Comparison of ENCODE assay signal across 17 cellular contexts in the genomic region with DNA sequence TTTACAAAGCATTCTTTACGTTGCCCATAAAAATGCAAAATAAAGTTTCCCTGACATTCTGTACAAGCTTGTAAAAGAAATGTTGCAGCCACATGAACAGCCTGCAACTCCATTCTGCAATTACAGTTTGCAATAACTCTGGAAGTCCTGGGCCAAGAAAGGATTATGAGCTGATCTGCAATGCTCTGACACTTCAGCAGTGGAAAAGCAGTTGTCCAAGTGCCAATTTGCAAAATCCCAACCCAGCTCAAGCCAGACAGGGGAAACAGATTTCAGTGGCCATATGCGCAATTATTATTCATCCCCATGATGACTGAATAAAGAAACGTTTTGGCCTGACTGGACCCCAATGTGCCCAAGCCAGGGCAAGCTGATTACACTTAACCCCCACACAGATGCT.
DNase-seq lines count a peak whose midpoint lies in the region; ATAC-seq and TF ChIP-seq lines count a peak whose summit lies in the region.
"Had no signal": no experiment of that assay in that cellular context is flagged by ENCODE, and none has a peak within 500 bp of the region (broad histone marks: within the 10 kb centered on the region; RNA-seq: fewer than 3 reads in every experiment).

No MANE protein-coding gene starts in this region.

- H3K4me3 ChIP-seq in right atrium auricular region (no peak overlapping the region), vagina (no peak overlapping the region)
- H3K4me3 ChIP-seq: GM12878, GM23248, Peyer's patch had no signal

- ATAC-seq in left cardiac atrium (peak; percentile 32 to 70), left ventricle myocardium superior (peak; percentile 54)
- ATAC-seq: GM12878, HCT116 had no signal

- DNase-seq in left cardiac atrium: no peak
- no peak for DNase-seq in right atrium auricular region (ENCODE audit: low spot score)
- DNase-seq in cerebellum (ENCODE audit: low spot score): peak; percentile 33
- no peak for DNase-seq in left ventricle myocardium superior
- DNase-seq in ureter (ENCODE audit: low spot score): peak; percentile 44
- DNase-seq in GM13976 (ENCODE audit: low spot score): no peak
- DNase-seq in NK-92 (lab: John Stamatoyannopoulos, UW; ENCODE audit: unreplicated experiment): no peak
- DNase-seq in vagina (ENCODE audit: extremely low spot score in 2 of 2): no peak
- DNase-seq: DMS53, GM23248, NCI-H1436 treated with DMSO at 0.1 percent for 48 hours, NCI-H2081, NCI-H748 treated with DMSO at 0.1 percent for 48 hours, Peyer's patch, SHP77 treated with DMSO at 0.1 percent for 48 hours had no signal

- no peaks in the 10 kb centered on the region for H3K4me1 ChIP-seq in right atrium auricular region
- peaks cover 31% of the 10 kb centered on the region for H3K4me1 ChIP-seq in vagina
- H3K4me1 ChIP-seq: Peyer's patch had no signal

- TF ChIP-seq POLR2A in vagina (IDR thresholded peaks at IDR 0.05): no peak

- in situ Hi-C loops in GM13976 (cut with MboI; ENCODE audit: low sequenced_read_pairs, unreplicated experiment): no loop called here

- no peaks in the 10 kb centered on the region for H3K36me3 ChIP-seq in right atrium auricular region
- H3K36me3 ChIP-seq in vagina: no peaks in the 10 kb centered on the region
- H3K36me3 ChIP-seq: Peyer's patch had no signal

- TF ChIP-seq CTCF in right atrium auricular region (IDR thresholded peaks at IDR 0.05): no peak
- no peak for TF ChIP-seq CTCF in GM13976 (IDR thresholded peaks at IDR 0.05; ENCODE audit: borderline replicate concordance, control extremely low read depth, extremely low read depth, insufficient read depth, missing control alignments)
- no peak for TF ChIP-seq CTCF in vagina (IDR thresholded peaks at IDR 0.05)

- no peak overlapping the region for H3K27ac ChIP-seq in right atrium auricular region
- H3K27ac ChIP-seq in vagina: no peak overlapping the region
- H3K27ac ChIP-seq: GM23248, Peyer's patch had no signal

- no peaks in the 10 kb centered on the region for H3K27me3 ChIP-seq in right atrium auricular region
- no peaks in the 10 kb centered on the region for H3K27me3 ChIP-seq in vagina
- H3K27me3 ChIP-seq: Peyer's patch had no signal

- intact Hi-C loops in left cardiac atrium (cut with DNase I) (no loop called here), left ventricle myocardium superior (cut with micrococcal nuclease) (no loop called here), vagina (cut with DNase I) (no loop called here)

- H3K9me3 ChIP-seq in right atrium auricular region: no peaks in the 10 kb centered on the region
- no peaks in the 10 kb centered on the region for H3K9me3 ChIP-seq in vagina
- H3K9me3 ChIP-seq: Peyer's patch had no signal

Comparison
In these comparisons a context has a peak if more than half of its experiments do, and no peak if none do; other contexts are left out.
1. DNase-seq: peak in cerebellum (single experiment) and ureter (single experiment); none in left cardiac atrium (single experiment), right atrium auricular region (single experiment), left ventricle myocardium superior (single experiment), GM13976 (single experiment), NK-92 (single experiment) and vagina (0 of 2).